Comparison of ENCODE assay signal across 8 cellular contexts in genomic region chr13:25574437-25575426, GRCh38.
A peak's percentile ranks its signal among the peaks of the same experiment; 100 is the strongest.
DNase-seq lines count a peak whose midpoint lies in the region; ATAC-seq and TF ChIP-seq lines count a peak whose summit lies in the region.

No MANE protein-coding gene starts in this region.

- H3K4me1 Mint-ChIP-seq in activated T-cell treated with anti-CD3 and anti-CD28 coated beads, Interleukin-2, amount 50 U/mL, for 72 hours (ENCODE audit: low read depth): no peaks in the 10 kb centered on the region

- DNase-seq in M059J (ENCODE audit: low read depth) (peak; percentile 82), RKO (ENCODE audit: low spot score) (peak; percentile 82), fibroblast of peridontal ligament (ENCODE audit: extremely low read depth) (peak; percentile 92), neuronal stem cell (ENCODE audit: low spot score) (peak; percentile 90), superior temporal gyrus (ENCODE audit: extremely low spot score) (peak; percentile 99)
- DNase-seq in activated T-cell treated with anti-CD3 and anti-CD28 coated beads, Interleukin-2, amount 50 U/mL, for 72 hours: peak; percentile 68 to 71

- H2BK15ac ChIP-seq in neuronal stem cell (ENCODE audit: low read length): no peak overlapping the region

- H2BK120ac ChIP-seq in neuronal stem cell (ENCODE audit: low read depth, low read length): no peak overlapping the region

- H3K27ac ChIP-seq in C4-2B: no peak overlapping the region
- H3K27ac ChIP-seq in neuronal stem cell (replicated peaks; ENCODE audit: low read length): no peak overlapping the region

- ATAC-seq in GM19468 (IDR thresholded peaks at IDR 0.05; ENCODE audit: extremely low read depth, unreplicated experiment): peak; percentile 79
- ATAC-seq in activated T-cell treated with anti-CD3 and anti-CD28 coated beads, Interleukin-2, amount 50 U/mL, for 72 hours (replicated peaks in 1 of 2): peak; percentile 69

- no peaks in the 10 kb centered on the region for H3K9me3 Mint-ChIP-seq in activated T-cell treated with anti-CD3 and anti-CD28 coated beads, Interleukin-2, amount 50 U/mL, for 72 hours

- no peak overlapping the region for H3K4me3 ChIP-seq in neuronal stem cell (ENCODE audit: low read length in 2 of 2)

- H3K4ac ChIP-seq in neuronal stem cell (ENCODE audit: low read length): no peak overlapping the region

- H3K4me1 ChIP-seq in neuronal stem cell (ENCODE audit: control insufficient read depth in 2 of 2, insufficient read depth in 1 of 2, low read depth in 1 of 2, low read length in 2 of 2): peaks cover 0 to 2% of the 10 kb centered on the region in 2 donors

- H4K8ac ChIP-seq in neuronal stem cell (ENCODE audit: low read depth, low read length): no peak overlapping the region

- H3K36me3 Mint-ChIP-seq in activated T-cell treated with anti-CD3 and anti-CD28 coated beads, Interleukin-2, amount 50 U/mL, for 72 hours (ENCODE audit: insufficient read depth in 2 of 2): no peaks in the 10 kb centered on the region

- H2BK12ac ChIP-seq in neuronal stem cell (ENCODE audit: low read length): no peak overlapping the region

- no peaks in the 10 kb centered on the region for H3K36me3 ChIP-seq in neuronal stem cell (replicated peaks in 1 of 2; ENCODE audit: control insufficient read depth in 2 of 2, insufficient read depth in 2 of 2, low read length in 2 of 2)

- no peak overlapping the region for H2AFZ ChIP-seq in neuronal stem cell (ENCODE audit: low read length)

- H2BK5ac ChIP-seq in neuronal stem cell (ENCODE audit: low read length): no peak overlapping the region

- no peak overlapping the region for H3K4me2 ChIP-seq in neuronal stem cell (ENCODE audit: insufficient read depth, low read length, poor library complexity, severe bottlenecking)

- no peak overlapping the region for H3K27ac Mint-ChIP-seq in activated T-cell treated with anti-CD3 and anti-CD28 coated beads, Interleukin-2, amount 50 U/mL, for 72 hours

- H3K79me1 ChIP-seq in neuronal stem cell (ENCODE audit: low read depth, low read length): no peaks in the 10 kb centered on the region

- no peak overlapping the region for H3K18ac ChIP-seq in neuronal stem cell (ENCODE audit: low read length)

- H3K27me3 ChIP-seq in neuronal stem cell (ENCODE audit: control insufficient read depth in 3 of 3, insufficient read depth in 3 of 3, low read depth in 1 of 3, low read length in 3 of 3): peaks cover 0 to 5% (median 0%) of the 10 kb centered on the region in 3 experiments

- no peak overlapping the region for H3K23ac ChIP-seq in neuronal stem cell (ENCODE audit: low read depth, low read length, poor library complexity)

- TF ChIP-seq CTCF in C4-2B (conservative IDR thresholded peaks at IDR 0.05): peak; percentile 100

- H2AK5ac ChIP-seq in neuronal stem cell (ENCODE audit: low read depth, low read length): no peak overlapping the region

- H3K4me3 Mint-ChIP-seq in activated T-cell treated with anti-CD3 and anti-CD28 coated beads, Interleukin-2, amount 50 U/mL, for 72 hours: no peak overlapping the region

- H3K27me3 Mint-ChIP-seq in activated T-cell treated with anti-CD3 and anti-CD28 coated beads, Interleukin-2, amount 50 U/mL, for 72 hours (ENCODE audit: low read depth): peaks cover 43% of the 10 kb centered on the region

- no peaks in the 10 kb centered on the region for H3K9me3 ChIP-seq in neuronal stem cell (replicated peaks in 1 of 2; ENCODE audit: control insufficient read depth in 2 of 2, insufficient read depth in 1 of 2, low read depth in 1 of 2, low read length in 2 of 2)

- H4K91ac ChIP-seq in neuronal stem cell (ENCODE audit: low read depth, low read length, poor library complexity): no peak overlapping the region

- no CpG with 5 or more reads among the region's 8 CpGs for WGBS in neuronal stem cell (ENCODE audit: extremely low coverage in 2 of 2, insufficient read length in 2 of 2, insufficient replicate concordance in 1 of 2), 2 donors

- no peak overlapping the region for H3K9ac ChIP-seq in neuronal stem cell (ENCODE audit: low read depth, low read length, poor library complexity)

- H3K14ac ChIP-seq in neuronal stem cell (ENCODE audit: low read length): no peak overlapping the region
